ENCODE assay signal across 19 cellular contexts in the genomic region with DNA sequence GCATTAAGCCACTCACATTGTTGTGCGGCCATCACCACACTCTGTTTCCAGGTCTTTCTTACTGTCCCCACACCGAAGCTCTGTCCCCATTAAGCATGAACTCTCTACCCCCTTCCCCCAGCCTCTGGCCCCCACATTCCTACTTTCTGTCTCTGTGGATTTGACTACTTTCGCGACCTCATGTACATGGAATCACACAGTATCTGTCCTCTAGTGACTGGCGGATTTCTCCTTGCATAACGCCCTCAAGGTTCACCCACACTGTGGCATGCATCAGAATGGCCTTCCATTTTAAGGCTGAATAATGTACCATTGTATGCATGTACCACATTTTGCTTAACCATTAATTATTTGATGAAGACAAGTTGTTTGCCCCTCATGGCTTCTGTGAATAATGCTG.
"Had no signal": no experiment of that assay in that cellular context is flagged by ENCODE, and none has a peak within 500 bp of the region (broad histone marks: within the 10 kb centered on the region; RNA-seq: fewer than 3 reads in every experiment).

No MANE protein-coding gene starts in this region.

- H3K36me3 ChIP-seq: cardiac muscle cell, tibial artery, uterus had no signal

- H3K4me1 Mint-ChIP-seq: activated CD4-positive, alpha-beta T cell treated with anti-CD3 and anti-CD28 coated beads, Interleukin-2, amount 10 ng/mL, durations not matched to agents 7 days and 5 days; activated naive CD4-positive, alpha-beta T cell treated with anti-CD3 and anti-CD28 coated beads, Interleukin-2, amount 50 U/mL, for 24 hours had no signal

- H3K4me3 Mint-ChIP-seq: activated CD4-positive, alpha-beta T cell treated with anti-CD3 and anti-CD28 coated beads, Interleukin-2, amount 10 ng/mL, durations not matched to agents 7 days and 5 days; activated CD8-positive, alpha-beta T cell treated with anti-CD3 and anti-CD28 coated beads, Interleukin-2, amount 10 ng/mL, durations not matched to agents 7 days and 5 days; activated naive CD4-positive, alpha-beta T cell treated with anti-CD3 and anti-CD28 coated beads, Interleukin-2, amount 50 U/mL, for 24 hours; naive thymus-derived CD8-positive, alpha-beta T cell; T-helper 1 cell treated with Interleukin-12 subunit alpha and Interleukin-12 subunit beta and Interleukin-4 antibody, amounts not matched to agents 30 μg/mL and 1 μg/mL, for 36 hours had no signal

- H3K79me2 ChIP-seq: hepatocyte had no signal

- H2AFZ ChIP-seq: hepatocyte had no signal

- ATAC-seq: activated CD4-positive, CD25-positive, alpha-beta regulatory T cell treated with anti-CD3 and anti-CD28 coated beads, Interleukin-2, amount 50 U/mL, for 24 hours; activated CD8-positive, alpha-beta T cell treated with anti-CD3 and anti-CD28 coated beads, Interleukin-2, amount 10 ng/mL, durations not matched to agents 7 days and 5 days; foreskin keratinocyte; naive thymus-derived CD8-positive, alpha-beta T cell; stimulated activated naive CD8-positive, alpha-beta T cell treated with anti-CD3 and anti-CD28 coated beads, Interleukin-15, Interleukin-2, amounts not matched to agents 100 U/mL and 50 U/mL, for 24 hours had no signal

- H3K9me3 ChIP-seq: tibial artery, uterus had no signal

- DNase-seq: activated CD8-positive, alpha-beta memory T cell treated with anti-CD3 and anti-CD28 coated beads, Interleukin-2, amount 50 U/mL, for 48 hours; activated CD8-positive, alpha-beta T cell treated with anti-CD3 and anti-CD28 coated beads, Interleukin-2, amount 10 ng/mL, durations not matched to agents 7 days and 5 days; activated effector memory CD4-positive, alpha-beta T cell treated with Interleukin-2 at 50 U/mL for 16 hours; activated T-cell treated with anti-CD3 and anti-CD28 coated beads, Interleukin-2, amount 50 U/mL, for 48 hours; dorsolateral prefrontal cortex; naive thymus-derived CD8-positive, alpha-beta T cell; stimulated activated CD4-positive, alpha-beta T cell treated with anti-CD3 and anti-CD28 coated beads, Interleukin-2, amount 100 ng/mL, for 24 hours; stimulated activated naive CD8-positive, alpha-beta T cell treated with anti-CD3 and anti-CD28 coated beads, Interleukin-15, Interleukin-2, amounts not matched to agents 100 U/mL and 50 U/mL, for 24 hours; substantia nigra; tibial artery; uterus had no signal

- H3K27me3 Mint-ChIP-seq: activated CD4-positive, alpha-beta T cell treated with anti-CD3 and anti-CD28 coated beads, Interleukin-2, amount 10 ng/mL, durations not matched to agents 7 days and 5 days; activated naive CD4-positive, alpha-beta T cell treated with anti-CD3 and anti-CD28 coated beads, Interleukin-2, amount 50 U/mL, for 24 hours had no signal

- H3K27ac Mint-ChIP-seq: activated CD4-positive, alpha-beta T cell treated with anti-CD3 and anti-CD28 coated beads, Interleukin-2, amount 10 ng/mL, durations not matched to agents 7 days and 5 days; activated CD8-positive, alpha-beta T cell treated with anti-CD3 and anti-CD28 coated beads, Interleukin-2, amount 10 ng/mL, durations not matched to agents 7 days and 5 days; activated naive CD4-positive, alpha-beta T cell treated with anti-CD3 and anti-CD28 coated beads, Interleukin-2, amount 50 U/mL, for 24 hours; naive thymus-derived CD8-positive, alpha-beta T cell; T-helper 1 cell treated with Interleukin-12 subunit alpha and Interleukin-12 subunit beta and Interleukin-4 antibody, amounts not matched to agents 30 μg/mL and 1 μg/mL, for 36 hours had no signal

- H3K4me1 ChIP-seq: foreskin keratinocyte, tibial artery, uterus had no signal

- H3K36me3 Mint-ChIP-seq: activated naive CD4-positive, alpha-beta T cell treated with anti-CD3 and anti-CD28 coated beads, Interleukin-2, amount 50 U/mL, for 24 hours; naive thymus-derived CD8-positive, alpha-beta T cell had no signal

- H3K4me3 ChIP-seq: cardiac muscle cell, dorsolateral prefrontal cortex, hepatocyte, tibial artery, uterus had no signal

- H3K9me3 Mint-ChIP-seq: activated naive CD4-positive, alpha-beta T cell treated with anti-CD3 and anti-CD28 coated beads, Interleukin-2, amount 50 U/mL, for 24 hours had no signal

- H3K4me2 ChIP-seq: hepatocyte had no signal

- H3K27ac ChIP-seq: cardiac muscle cell, dorsolateral prefrontal cortex, epithelial cell of prostate, foreskin keratinocyte, hepatocyte, tibial artery, uterus had no signal

- H3K27me3 ChIP-seq: cardiac muscle cell, foreskin keratinocyte, hepatocyte, uterus had no signal
